In the genomic region with DNA sequence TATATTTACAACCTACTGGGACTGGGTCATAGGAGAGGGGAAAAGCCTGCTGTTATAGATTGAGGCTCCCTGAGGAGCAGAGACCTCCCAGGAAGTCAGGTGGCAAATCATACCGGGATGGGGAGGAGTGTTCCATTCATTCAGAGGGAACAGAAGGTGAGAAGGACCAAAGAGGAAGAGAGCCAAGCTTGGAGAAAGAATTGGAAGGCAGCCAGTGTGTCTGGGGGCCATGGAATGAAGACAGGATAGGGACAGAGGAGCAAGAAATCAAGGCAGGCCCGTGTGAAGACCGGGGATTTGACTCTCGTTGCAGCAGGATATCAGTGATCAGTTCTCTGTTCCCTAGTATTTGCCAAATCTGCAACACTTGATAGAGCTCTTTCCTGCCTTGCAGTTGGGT, we compare ENCODE assay signal across 1 cellular context.
TF ChIP-seq lines count a peak whose summit lies in the region.

No MANE protein-coding gene starts in this region.

TF ChIP-seq in IMR-90, 13 proteins besides CTCF, POLR2A, EP300 and RAD21:
- no peak for TF ChIP-seq NFE2L2 (IDR thresholded peaks at IDR 0.05; ENCODE audit: low read depth, low read length)
